18 cellular contexts compared by ENCODE assay signal in the genomic region with DNA sequence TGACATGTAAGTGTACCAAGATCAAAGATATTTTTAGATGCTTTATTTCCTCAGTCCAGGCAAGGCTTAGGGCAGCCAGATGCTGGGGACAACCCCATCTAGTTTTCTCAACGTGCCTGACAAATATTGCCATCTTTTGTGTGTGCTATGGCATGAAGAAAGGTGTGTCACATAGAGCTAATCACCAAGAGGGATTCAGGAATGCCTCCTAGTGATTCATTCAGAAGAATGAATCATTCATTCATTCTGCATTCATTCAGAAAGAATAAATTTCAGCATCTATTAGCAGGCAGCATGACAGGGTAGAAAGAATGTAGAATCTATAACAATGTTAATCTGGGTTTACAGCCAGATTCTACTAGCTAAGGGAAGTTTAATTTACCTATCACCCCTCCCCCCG.
DNase-seq lines count a peak whose midpoint lies in the region; ATAC-seq, FAIRE-seq and TF ChIP-seq lines count a peak whose summit lies in the region.
"Had no signal": no experiment of that assay in that cellular context is flagged by ENCODE, and none has a peak within 500 bp of the region (broad histone marks: within the 10 kb centered on the region; RNA-seq: fewer than 3 reads in every experiment).

No MANE protein-coding gene starts in this region.

- H3K36me3 ChIP-seq in MM.1S (replicated peaks; ENCODE audit: insufficient read depth, low read length): no peaks in the 10 kb centered on the region
- no peaks in the 10 kb centered on the region for H3K36me3 ChIP-seq in keratinocyte (ENCODE audit: control insufficient read depth in 2 of 2, extremely low read depth in 1 of 2, insufficient read depth in 2 of 2, low read length in 2 of 2)

- no peaks in the 10 kb centered on the region for H3K4me1 ChIP-seq in MM.1S (ENCODE audit: low read length)
- peaks cover 25% of the 10 kb centered on the region for H3K4me1 ChIP-seq in keratinocyte (ENCODE audit: control insufficient read depth, extremely low read depth, insufficient read depth, low read length)

- H4K20me1 ChIP-seq in MM.1S (ENCODE audit: insufficient read depth, low read length) (no peaks in the 10 kb centered on the region), keratinocyte (ENCODE audit: control insufficient read depth, extremely low read depth, insufficient read depth, low read length) (no peaks in the 10 kb centered on the region)

- no peaks in the 10 kb centered on the region for H3K9me1 ChIP-seq in keratinocyte (ENCODE audit: control insufficient read depth, extremely low read depth, insufficient read depth, low read length)

- no peak for TF ChIP-seq CTCF in MM.1S (IDR thresholded peaks at IDR 0.05; ENCODE audit: low read length)
- TF ChIP-seq CTCF in VCaP (conservative IDR thresholded peaks at IDR 0.05): no peak
- TF ChIP-seq CTCF in keratinocyte (optimal IDR thresholded peaks at IDR 0.05 in 1 of 3, IDR thresholded peaks at IDR 0.05 in 1 of 3, conservative IDR thresholded peaks at IDR 0.05 in 1 of 3; ENCODE audit: extremely low read depth in 1 of 3, insufficient read depth in 2 of 3, low read length in 3 of 3): no peak
- no peak for TF ChIP-seq CTCF in RWPE1 (conservative IDR thresholded peaks at IDR 0.05; ENCODE audit: low read depth)

- POLR2A ChIA-PET in RWPE1 (lab: Yijun Ruan, JAX; ENCODE audit: low non-redundant PET): no interaction called here

- no peak overlapping the region for H3K4me3 ChIP-seq in MM.1S (ENCODE audit: low read length)
- no peak overlapping the region for H3K4me3 ChIP-seq in keratinocyte (ENCODE audit: control insufficient read depth in 2 of 3, extremely low read depth in 1 of 3, insufficient read depth in 2 of 3, low read depth in 1 of 3, low read length in 3 of 3)

- H3K4me2 ChIP-seq in MM.1S (ENCODE audit: low read depth, low read length): no peak overlapping the region
- no peak overlapping the region for H3K4me2 ChIP-seq in keratinocyte (ENCODE audit: control insufficient read depth, extremely low read depth, insufficient read depth, low read depth, low read length)

- peaks cover 1 to 4% of the 10 kb centered on the region in 2 donors for H3K9me3 Mint-ChIP-seq in stimulated activated naive B cell treated with anti-CD40 and anti-IgM and Interleukin-4, amounts not matched to agents 10 μg/mL and 1 μg/mL and 100 μg/mL, for 72 hours

- CTCF ChIA-PET in RWPE1 (lab: Yijun Ruan, JAX): interaction anchor here (0.5 kb wide), 1 partner anchor 13 kb away, joined by 3 read pairs; no protein-coding TSS in a partner anchor

- no peaks in the 10 kb centered on the region for H3K9me3 ChIP-seq in MM.1S (replicated peaks; ENCODE audit: insufficient read depth, low read length)
- no peaks in the 10 kb centered on the region for H3K9me3 ChIP-seq in keratinocyte (ENCODE audit: control insufficient read depth, low read depth, low read length)

- no peak overlapping the region for H3K9ac ChIP-seq in MM.1S (ENCODE audit: low read length)
- H3K9ac ChIP-seq in keratinocyte (ENCODE audit: control insufficient read depth, extremely low read depth, insufficient read depth, low read length): no peak overlapping the region

- no peak overlapping the region for H2AFZ ChIP-seq in MM.1S (ENCODE audit: low read length)
- H2AFZ ChIP-seq in keratinocyte (ENCODE audit: control insufficient read depth, low read length): no peak overlapping the region

- no peaks in the 10 kb centered on the region for H3K4me1 Mint-ChIP-seq in stimulated activated naive B cell treated with anti-CD40 and anti-IgM and Interleukin-4, amounts not matched to agents 10 μg/mL and 1 μg/mL and 100 μg/mL, for 72 hours
- H3K4me1 Mint-ChIP-seq: CD4-positive, alpha-beta memory T cell had no signal

- H3K9me2 ChIP-seq in MM.1S (replicated peaks; ENCODE audit: insufficient read depth, low read length): no peaks in the 10 kb centered on the region

- no peak for ATAC-seq in stimulated activated naive B cell treated with anti-CD40 and anti-IgM and Interleukin-4, amounts not matched to agents 10 μg/mL and 1 μg/mL and 100 μg/mL, for 72 hours (replicated peaks)

- H3K27ac ChIP-seq in MM.1S (ENCODE audit: low read length): no peak overlapping the region
- H3K27ac ChIP-seq in VCaP: peak overlapping the region; percentile 13; the same call in 1 of the 2 replicates
- H3K27ac ChIP-seq in keratinocyte (ENCODE audit: control insufficient read depth, insufficient read depth, low read length): peak overlapping the region; percentile 55
- H3K27ac ChIP-seq in RWPE1: no peak overlapping the region

- no peaks in the 10 kb centered on the region for H3F3A ChIP-seq in MM.1S (ENCODE audit: insufficient read depth, low read length)

- no peaks in the 10 kb centered on the region for H3K27me3 Mint-ChIP-seq in stimulated activated naive B cell treated with anti-CD40 and anti-IgM and Interleukin-4, amounts not matched to agents 10 μg/mL and 1 μg/mL and 100 μg/mL, for 72 hours
- H3K27me3 Mint-ChIP-seq: CD4-positive, alpha-beta memory T cell had no signal

- dilution Hi-C loops in keratinocyte (cut with MboI; ENCODE audit: extremely low pct_ligation_motif_present, low sequenced_read_pairs): no loop called here

- H3K27me3 ChIP-seq in MM.1S (replicated peaks; ENCODE audit: insufficient read depth, low read length): no peaks in the 10 kb centered on the region
- H3K27me3 ChIP-seq in keratinocyte (ENCODE audit: control insufficient read depth, extremely low read depth, insufficient read depth, low read length): no peaks in the 10 kb centered on the region

- DNase-seq in MM.1S (peak; percentile 26), keratinocyte (ENCODE audit: low read depth, low spot score) (peak; percentile 64), RWPE1 (ENCODE audit: low spot score) (no peak), NCI-H510A (lab: John Stamatoyannopoulos, UW) (no peak)
- DNase-seq in stimulated activated naive B cell treated with anti-CD40 and anti-IgM and Interleukin-4, amounts not matched to agents 10 μg/mL and 1 μg/mL and 100 μg/mL, for 72 hours: no peak
- DNase-seq: C1 segment of cervical spinal cord; Calu3; CD4-positive, alpha-beta memory T cell; COR-L47; DMS53; DMS79 treated with DMSO at 0.1 percent for 48 hours; GF-D8; H7; HCEC 1CT had no signal

- FAIRE-seq in keratinocyte (lab: Jason Lieb, UNC): peak; percentile 69
- FAIRE-seq: GM12891, GM18507, H1 had no signal

- H3K79me2 ChIP-seq in MM.1S (ENCODE audit: low read length) (no peaks in the 10 kb centered on the region), keratinocyte (ENCODE audit: control insufficient read depth, insufficient read depth, low read length) (no peaks in the 10 kb centered on the region)

- no peaks in the 10 kb centered on the region for H3K36me3 Mint-ChIP-seq in stimulated activated naive B cell treated with anti-CD40 and anti-IgM and Interleukin-4, amounts not matched to agents 10 μg/mL and 1 μg/mL and 100 μg/mL, for 72 hours
- H3K36me3 Mint-ChIP-seq: CD4-positive, alpha-beta memory T cell had no signal

- H3K4me3 Mint-ChIP-seq in stimulated activated naive B cell treated with anti-CD40 and anti-IgM and Interleukin-4, amounts not matched to agents 10 μg/mL and 1 μg/mL and 100 μg/mL, for 72 hours: no peak overlapping the region
- H3K4me3 Mint-ChIP-seq: CD4-positive, alpha-beta memory T cell had no signal

- no peak overlapping the region for H3K27ac Mint-ChIP-seq in stimulated activated naive B cell treated with anti-CD40 and anti-IgM and Interleukin-4, amounts not matched to agents 10 μg/mL and 1 μg/mL and 100 μg/mL, for 72 hours

Comparison
In these comparisons a context has a peak if more than half of its experiments do, and no peak if none do; other contexts are left out.
1. DNase-seq: peak in MM.1S (single experiment) and keratinocyte (single experiment); none in RWPE1 (single experiment), stimulated activated naive B cell treated with anti-CD40 and anti-IgM and Interleukin-4, amounts not matched to agents 10 μg/mL and 1 μg/mL and 100 μg/mL, for 72 hours (single experiment) and NCI-H510A (single experiment).
2. H3K27ac ChIP-seq: peak in VCaP (single experiment) and keratinocyte (single experiment); none in MM.1S (single experiment) and RWPE1 (single experiment).